In genomic region chr14:29838752-29839151, GRCh38 we compare ENCODE assay signal across 29 cellular contexts.
"Had no signal": no experiment of that assay in that cellular context is flagged by ENCODE, and none has a peak within 500 bp of the region (broad histone marks: within the 10 kb centered on the region; RNA-seq: fewer than 3 reads in every experiment).

No MANE protein-coding gene starts in this region.

- H3K79me2 ChIP-seq: hepatocyte had no signal

- H3K27me3 Mint-ChIP-seq: dendritic cell treated with granulocyte-macrophage colony-stimulating factor and Interleukin-4, amounts not matched to agents 40 ng/mL and 50 ng/mL, for 4 days; effector memory CD8-positive, alpha-beta T cell had no signal

- H3K4me3 ChIP-seq: colonic mucosa, coronary artery, dorsolateral prefrontal cortex, esophagus muscularis mucosa, esophagus squamous epithelium, gastrocnemius medialis, gastroesophageal sphincter, heart left ventricle, heart right ventricle, hepatocyte had no signal

- H3K27me3 ChIP-seq: colonic mucosa, dorsolateral prefrontal cortex, esophagus muscularis mucosa, esophagus squamous epithelium, foreskin keratinocyte, gastrocnemius medialis, gastroesophageal sphincter, heart left ventricle, heart right ventricle, hepatocyte had no signal

- H3K27ac Mint-ChIP-seq: dendritic cell treated with granulocyte-macrophage colony-stimulating factor and Interleukin-4, amounts not matched to agents 40 ng/mL and 50 ng/mL, for 4 days; effector memory CD8-positive, alpha-beta T cell had no signal

- DNase-seq: colonic mucosa; cortex of kidney; dermis blood vessel endothelial cell; dorsolateral prefrontal cortex; effector CD4-positive, alpha-beta T cell; effector CD8-positive, alpha-beta T cell; effector memory CD4-positive, alpha-beta T cell; effector memory CD8-positive, alpha-beta T cell; erythroblast; esophagus squamous epithelium; foreskin fibroblast; foreskin keratinocyte; foreskin melanocyte; gastrocnemius medialis; glutamatergic neuron; head of caudate nucleus; heart left ventricle; heart right ventricle had no signal

- H3K36me3 ChIP-seq: colonic mucosa, esophagus muscularis mucosa, esophagus squamous epithelium, gastrocnemius medialis, heart left ventricle, heart right ventricle had no signal

- H3K27ac ChIP-seq: colonic mucosa, coronary artery, dorsolateral prefrontal cortex, epithelial cell of prostate, esophagus muscularis mucosa, esophagus squamous epithelium, foreskin keratinocyte, gastrocnemius medialis, gastroesophageal sphincter, heart left ventricle, heart right ventricle, hepatocyte had no signal

- H2AFZ ChIP-seq: hepatocyte had no signal

- H3K4me1 ChIP-seq: colonic mucosa, esophagus muscularis mucosa, esophagus squamous epithelium, foreskin keratinocyte, gastrocnemius medialis, gastroesophageal sphincter, heart left ventricle, heart right ventricle had no signal

- FAIRE-seq: colon, endometrium, endothelial cell of umbilical vein, frontal cortex had no signal

- H3K4me2 ChIP-seq: hepatocyte had no signal

- H3K4me3 Mint-ChIP-seq: dendritic cell treated with granulocyte-macrophage colony-stimulating factor and Interleukin-4, amounts not matched to agents 40 ng/mL and 50 ng/mL, for 4 days; effector memory CD8-positive, alpha-beta T cell had no signal

- ATAC-seq: effector memory CD8-positive, alpha-beta T cell; esophagus mucosa; foreskin keratinocyte; gastrocnemius medialis; gastroesophageal sphincter; heart left ventricle; heart right ventricle had no signal
